ENCODE assay signal across 1 cellular context in the genomic region with DNA sequence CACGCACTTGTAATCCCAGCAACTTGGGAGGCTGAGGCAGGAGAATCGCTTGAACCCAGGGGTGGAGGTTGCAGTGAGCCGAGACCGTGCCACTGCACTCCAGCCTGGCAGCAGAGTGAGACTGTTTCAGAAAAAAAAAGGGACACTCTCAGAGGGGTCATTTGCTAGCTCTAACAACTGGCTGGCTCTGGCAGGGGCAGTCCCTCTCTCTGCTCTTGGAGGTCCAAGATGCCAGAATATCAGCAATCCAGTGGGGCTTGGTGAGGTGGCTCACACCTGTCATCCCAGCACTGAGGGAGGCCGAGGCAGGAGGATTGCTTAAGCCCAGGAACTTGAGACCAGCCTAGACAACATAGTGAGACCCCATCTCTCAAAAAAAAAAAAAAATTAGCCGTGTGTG.
TF ChIP-seq lines count a peak whose summit lies in the region.

No MANE protein-coding gene starts in this region.

TF ChIP-seq in IMR-90, 13 proteins besides CTCF, POLR2A, EP300 and RAD21:
- TF ChIP-seq BHLHE40 (IDR thresholded peaks at IDR 0.05; ENCODE audit: low read depth, low read length) (no peak), SMC3 (IDR thresholded peaks at IDR 0.05; ENCODE audit: low read depth, low read length) (no peak), MAFK (IDR thresholded peaks at IDR 0.05; ENCODE audit: low read depth, low read length) (no peak)
TF ChIP-seq in IMR-90: peak in this region for 0.
